1 cellular context compared by ENCODE assay signal in the genomic region with DNA sequence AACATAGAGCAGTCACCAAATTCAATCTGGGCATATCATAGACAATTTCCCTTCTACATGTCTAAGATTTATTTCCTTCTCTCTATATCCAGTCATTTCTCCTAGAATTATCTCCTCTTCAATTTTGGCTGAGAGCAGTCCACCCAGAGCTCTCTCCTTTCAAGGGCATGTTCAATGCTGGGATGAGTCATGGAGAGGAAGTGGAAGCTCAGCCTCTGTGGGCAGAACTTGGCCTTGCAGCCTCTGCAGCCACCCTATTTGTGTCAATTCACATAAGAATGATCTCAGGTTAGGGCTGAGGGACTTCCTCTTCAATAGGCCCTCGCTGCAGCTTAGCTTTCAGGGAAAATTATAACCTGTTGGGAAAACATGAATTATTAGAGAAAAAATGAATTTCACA.
TF ChIP-seq lines count a peak whose summit lies in the region.

No MANE protein-coding gene starts in this region.

TF ChIP-seq in WTC11, 78 proteins besides CTCF, POLR2A, EP300 and RAD21 (continued from another document):
- TF ChIP-seq ZNF281 (CRISPR knock-in tag; IDR thresholded peaks at IDR 0.05) (no peak), TEAD1 (CRISPR knock-in tag; IDR thresholded peaks at IDR 0.05) (no peak), MAX (CRISPR knock-in tag; IDR thresholded peaks at IDR 0.05) (no peak), ESRRA (CRISPR knock-in tag; IDR thresholded peaks at IDR 0.05; ENCODE audit: borderline replicate concordance) (no peak), ZNF396 (CRISPR knock-in tag; IDR thresholded peaks at IDR 0.05; ENCODE audit: borderline replicate concordance) (no peak), HMGA2 (CRISPR knock-in tag; IDR thresholded peaks at IDR 0.05) (no peak), E2F4 (CRISPR knock-in tag; IDR thresholded peaks at IDR 0.05; ENCODE audit: borderline replicate concordance, low read depth) (no peak), NR2C2 (CRISPR knock-in tag; IDR thresholded peaks at IDR 0.05) (no peak)
- TF ChIP-seq, protein P1, sequence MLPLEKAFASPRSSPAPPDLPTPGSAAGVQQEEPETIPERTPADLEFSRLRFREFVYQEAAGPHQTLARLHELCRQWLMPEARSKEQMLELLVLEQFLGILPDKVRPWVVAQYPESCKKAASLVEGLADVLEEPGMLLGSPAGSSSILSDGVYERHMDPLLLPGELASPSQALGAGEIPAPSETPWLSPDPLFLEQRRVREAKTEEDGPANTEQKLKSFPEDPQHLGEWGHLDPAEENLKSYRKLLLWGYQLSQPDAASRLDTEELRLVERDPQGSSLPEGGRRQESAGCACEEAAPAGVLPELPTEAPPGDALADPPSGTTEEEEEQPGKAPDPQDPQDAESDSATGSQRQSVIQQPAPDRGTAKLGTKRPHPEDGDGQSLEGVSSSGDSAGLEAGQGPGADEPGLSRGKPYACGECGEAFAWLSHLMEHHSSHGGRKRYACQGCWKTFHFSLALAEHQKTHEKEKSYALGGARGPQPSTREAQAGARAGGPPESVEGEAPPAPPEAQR (CRISPR knock-in tag; IDR thresholded peaks at IDR 0.05) = no peak; the same call in 1 of the 2 replicates
